In the genomic region with DNA sequence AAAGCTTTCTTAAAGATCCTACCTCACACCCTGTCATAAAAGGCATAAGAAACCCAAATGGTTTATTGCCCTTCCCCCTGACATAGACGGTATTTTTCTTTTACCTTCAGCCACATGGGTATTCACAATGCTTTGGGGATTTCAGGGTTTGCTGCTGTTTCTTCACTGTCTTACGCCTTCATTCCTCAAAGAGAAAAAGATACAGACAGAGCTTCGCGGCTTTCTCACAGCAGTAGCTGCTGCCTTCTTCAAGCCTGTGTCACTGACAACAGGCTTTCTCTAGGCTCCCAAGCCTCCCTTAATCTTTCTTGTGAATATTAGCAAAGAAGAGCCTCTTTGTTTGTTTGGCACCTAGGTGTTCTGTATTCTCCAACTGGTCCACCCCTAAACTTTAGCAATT, we compare ENCODE assay signal across 25 cellular contexts.
"Had no signal": no experiment of that assay in that cellular context is flagged by ENCODE, and none has a peak within 500 bp of the region (broad histone marks: within the 10 kb centered on the region; RNA-seq: fewer than 3 reads in every experiment).

No MANE protein-coding gene starts in this region.

- H3K4me1 ChIP-seq: gastroesophageal sphincter, heart right ventricle, sigmoid colon had no signal

- H3K27me3 Mint-ChIP-seq: activated naive CD8-positive, alpha-beta T cell treated with anti-CD3 and anti-CD28 coated beads, Interleukin-2, amount 50 U/mL, for 24 hours had no signal

- H3K36me3 Mint-ChIP-seq: activated naive CD4-positive, alpha-beta T cell treated with anti-CD3 and anti-CD28 coated beads, Interleukin-2, amount 10 ng/mL, durations not matched to agents 7 days and 5 days; natural killer cell had no signal

- H3K27me3 ChIP-seq: brain microvascular endothelial cell, gastroesophageal sphincter, heart right ventricle, sigmoid colon had no signal

- H3K4me1 Mint-ChIP-seq: activated CD4-positive, alpha-beta T cell treated with anti-CD3 and anti-CD28 coated beads, Interleukin-2, amount 10 ng/mL, durations not matched to agents 7 days and 5 days; activated naive CD4-positive, alpha-beta T cell treated with anti-CD3 and anti-CD28 coated beads, Interleukin-2, amount 10 ng/mL, durations not matched to agents 7 days and 5 days; activated naive CD8-positive, alpha-beta T cell treated with anti-CD3 and anti-CD28 coated beads, Interleukin-2, amount 50 U/mL, for 24 hours; immature natural killer cell; natural killer cell; stimulated activated naive B cell treated with anti-CD40 and anti-IgM and Interleukin-4, amounts not matched to agents 10 μg/mL and 1 μg/mL and 100 μg/mL, for 72 hours had no signal

- H3K4me3 Mint-ChIP-seq: activated CD4-positive, alpha-beta T cell treated with anti-CD3 and anti-CD28 coated beads, Interleukin-2, amount 10 ng/mL, durations not matched to agents 7 days and 5 days; activated naive CD4-positive, alpha-beta T cell treated with anti-CD3 and anti-CD28 coated beads, Interleukin-2, amount 10 ng/mL, durations not matched to agents 7 days and 5 days; activated naive CD8-positive, alpha-beta T cell treated with anti-CD3 and anti-CD28 coated beads, Interleukin-2, amount 50 U/mL, for 24 hours; immature natural killer cell; natural killer cell; stimulated activated naive B cell treated with anti-CD40 and anti-IgM and Interleukin-4, amounts not matched to agents 10 μg/mL and 1 μg/mL and 100 μg/mL, for 72 hours had no signal

- H3K27ac ChIP-seq: brain microvascular endothelial cell, coronary artery, gastroesophageal sphincter, heart right ventricle, sigmoid colon had no signal

- H3K36me3 ChIP-seq: brain microvascular endothelial cell, gastroesophageal sphincter, heart right ventricle, sigmoid colon had no signal

- H3K27ac Mint-ChIP-seq: activated CD4-positive, alpha-beta T cell treated with anti-CD3 and anti-CD28 coated beads, Interleukin-2, amount 10 ng/mL, durations not matched to agents 7 days and 5 days; activated naive CD4-positive, alpha-beta T cell treated with anti-CD3 and anti-CD28 coated beads, Interleukin-2, amount 10 ng/mL, durations not matched to agents 7 days and 5 days; activated naive CD8-positive, alpha-beta T cell treated with anti-CD3 and anti-CD28 coated beads, Interleukin-2, amount 50 U/mL, for 24 hours; immature natural killer cell; natural killer cell; stimulated activated naive B cell treated with anti-CD40 and anti-IgM and Interleukin-4, amounts not matched to agents 10 μg/mL and 1 μg/mL and 100 μg/mL, for 72 hours had no signal

- ATAC-seq: activated CD4-positive, CD25-positive, alpha-beta regulatory T cell treated with anti-CD3 and anti-CD28 coated beads, Interleukin-2, amount 50 U/mL, for 24 hours; activated naive CD8-positive, alpha-beta T cell treated with anti-CD3 and anti-CD28 coated beads, Interleukin-2, amount 50 U/mL, for 24 hours; esophagus mucosa; gastroesophageal sphincter; heart right ventricle; natural killer cell; stimulated activated naive B cell treated with anti-CD40 and anti-IgM and Interleukin-4, amounts not matched to agents 10 μg/mL and 1 μg/mL and 100 μg/mL, for 72 hours had no signal

- H3K4me3 ChIP-seq: coronary artery, gastroesophageal sphincter, heart right ventricle, sigmoid colon had no signal

- DNase-seq: activated CD4-positive, alpha-beta T cell treated with anti-CD3 and anti-CD28 coated beads, Interleukin-2, amount 10 ng/mL, durations not matched to agents 7 days and 5 days; activated CD8-positive, alpha-beta memory T cell treated with anti-CD3 and anti-CD28 coated beads, Interleukin-2, amount 50 U/mL, for 48 hours; activated effector memory CD4-positive, alpha-beta T cell treated with Interleukin-2 at 50 U/mL for 16 hours; activated naive CD4-positive, alpha-beta T cell treated with anti-CD3 and anti-CD28 coated beads, Interleukin-2, amount 10 ng/mL, durations not matched to agents 7 days and 5 days; activated naive CD8-positive, alpha-beta T cell treated with anti-CD3 and anti-CD28 coated beads, Interleukin-2, amount 50 U/mL, for 24 hours; activated T-cell treated with anti-CD3 and anti-CD28 coated beads, Interleukin-2, amount 50 U/mL, for 48 hours; aorta; brain microvascular endothelial cell; central memory CD4-positive, alpha-beta T cell; effector CD4-positive, alpha-beta T cell; heart right ventricle; immature natural killer cell; kidney glomerular epithelial cell; mesenchymal stem cell; natural killer cell; occipital lobe; posterior cingulate gyrus; sigmoid colon; stimulated activated naive B cell treated with anti-CD40 and anti-IgM and Interleukin-4, amounts not matched to agents 10 μg/mL and 1 μg/mL and 100 μg/mL, for 72 hours; SW 1271; T-helper 2 cell had no signal
